11 cellular contexts compared by ENCODE assay signal in genomic region chr11:1472180-1473005, GRCh38.
"Had no signal": no experiment of that assay in that cellular context is flagged by ENCODE, and none has a peak within 500 bp of the region (broad histone marks: within the 10 kb centered on the region; RNA-seq: fewer than 3 reads in every experiment).

No MANE protein-coding gene starts in this region.

- H3K79me2 ChIP-seq: hepatocyte had no signal

- H3K27ac ChIP-seq: epithelial cell of prostate, hepatocyte had no signal

- H3K4me1 Mint-ChIP-seq: activated B cell treated with CpG ODN at 0.5 μM for 24 hours; activated CD4-positive, alpha-beta T cell treated with anti-CD3 and anti-CD28 coated beads, Interleukin-2, amount 10 ng/mL, durations not matched to agents 7 days and 5 days; activated naive CD8-positive, alpha-beta T cell treated with anti-CD3 and anti-CD28 coated beads, Interleukin-2, amount 10 ng/mL, durations not matched to agents 7 days and 5 days had no signal

- H3K27me3 ChIP-seq: hepatocyte had no signal

- H3K4me2 ChIP-seq: hepatocyte had no signal

- DNase-seq: activated B cell treated with CpG ODN at 0.5 μM for 24 hours; activated CD4-positive, alpha-beta T cell treated with anti-CD3 and anti-CD28 coated beads, Interleukin-2, amount 10 ng/mL, durations not matched to agents 7 days and 5 days; activated naive CD8-positive, alpha-beta T cell treated with anti-CD3 and anti-CD28 coated beads, Interleukin-2, amount 10 ng/mL, durations not matched to agents 7 days and 5 days; anterior cingulate cortex; dermis blood vessel endothelial cell; effector memory CD8-positive, alpha-beta T cell; stimulated activated naive CD8-positive, alpha-beta T cell treated with anti-CD3 and anti-CD28 coated beads, Interleukin-15, Interleukin-2, amounts not matched to agents 100 U/mL and 50 U/mL, for 24 hours; SW 1271; trophoblast cell had no signal

- H3K27me3 Mint-ChIP-seq: activated B cell treated with CpG ODN at 0.5 μM for 24 hours; activated CD4-positive, alpha-beta T cell treated with anti-CD3 and anti-CD28 coated beads, Interleukin-2, amount 10 ng/mL, durations not matched to agents 7 days and 5 days; activated naive CD8-positive, alpha-beta T cell treated with anti-CD3 and anti-CD28 coated beads, Interleukin-2, amount 10 ng/mL, durations not matched to agents 7 days and 5 days; effector memory CD8-positive, alpha-beta T cell had no signal

- H3K27ac Mint-ChIP-seq: activated B cell treated with CpG ODN at 0.5 μM for 24 hours; activated CD4-positive, alpha-beta T cell treated with anti-CD3 and anti-CD28 coated beads, Interleukin-2, amount 10 ng/mL, durations not matched to agents 7 days and 5 days; activated naive CD8-positive, alpha-beta T cell treated with anti-CD3 and anti-CD28 coated beads, Interleukin-2, amount 10 ng/mL, durations not matched to agents 7 days and 5 days had no signal

- H3K4me3 ChIP-seq: hepatocyte had no signal

- H3K4me3 Mint-ChIP-seq: activated B cell treated with CpG ODN at 0.5 μM for 24 hours; activated CD4-positive, alpha-beta T cell treated with anti-CD3 and anti-CD28 coated beads, Interleukin-2, amount 10 ng/mL, durations not matched to agents 7 days and 5 days; activated naive CD8-positive, alpha-beta T cell treated with anti-CD3 and anti-CD28 coated beads, Interleukin-2, amount 10 ng/mL, durations not matched to agents 7 days and 5 days; effector memory CD8-positive, alpha-beta T cell had no signal

- H2AFZ ChIP-seq: hepatocyte had no signal

- ATAC-seq: effector memory CD8-positive, alpha-beta T cell; stimulated activated naive CD8-positive, alpha-beta T cell treated with anti-CD3 and anti-CD28 coated beads, Interleukin-15, Interleukin-2, amounts not matched to agents 100 U/mL and 50 U/mL, for 24 hours had no signal

- H3K9me3 Mint-ChIP-seq: activated B cell treated with CpG ODN at 0.5 μM for 24 hours; activated CD4-positive, alpha-beta T cell treated with anti-CD3 and anti-CD28 coated beads, Interleukin-2, amount 10 ng/mL, durations not matched to agents 7 days and 5 days; activated naive CD8-positive, alpha-beta T cell treated with anti-CD3 and anti-CD28 coated beads, Interleukin-2, amount 10 ng/mL, durations not matched to agents 7 days and 5 days; effector memory CD8-positive, alpha-beta T cell had no signal

- H3K36me3 Mint-ChIP-seq: activated naive CD8-positive, alpha-beta T cell treated with anti-CD3 and anti-CD28 coated beads, Interleukin-2, amount 10 ng/mL, durations not matched to agents 7 days and 5 days had no signal
